In genomic region chr13:90700340-90700739, GRCh38 we compare ENCODE assay signal across 40 cellular contexts.
"Had no signal": no experiment of that assay in that cellular context is flagged by ENCODE, and none has a peak within 500 bp of the region (broad histone marks: within the 10 kb centered on the region; RNA-seq: fewer than 3 reads in every experiment).

No MANE protein-coding gene starts in this region.

- H3K27ac ChIP-seq: ascending aorta, cardiac muscle cell, VCaP had no signal

- H3K4me1 Mint-ChIP-seq: activated CD4-positive, alpha-beta memory T cell treated with anti-CD3 and anti-CD28 coated beads, Interleukin-2, amount 10 ng/mL, durations not matched to agents 7 days and 5 days; activated CD4-positive, alpha-beta T cell treated with anti-CD3 and anti-CD28 coated beads for 36 hours; activated CD4-positive, alpha-beta T cell treated with anti-CD3 and anti-CD28 coated beads, Interleukin-2, amount 10 ng/mL, durations not matched to agents 7 days and 5 days; activated CD8-positive, alpha-beta memory T cell treated with anti-CD3 and anti-CD28 coated beads, Interleukin-2, amount 10 ng/mL, durations not matched to agents 7 days and 5 days; activated naive CD4-positive, alpha-beta T cell treated with anti-CD3 and anti-CD28 coated beads, Interleukin-2, amount 10 ng/mL, durations not matched to agents 7 days and 5 days; activated naive CD4-positive, alpha-beta T cell treated with anti-CD3 and anti-CD28 coated beads, Interleukin-2, amount 50 U/mL, for 24 hours; activated naive CD8-positive, alpha-beta T cell treated with anti-CD3 and anti-CD28 coated beads, Interleukin-2, amount 10 ng/mL, durations not matched to agents 7 days and 5 days; activated naive CD8-positive, alpha-beta T cell treated with anti-CD3 and anti-CD28 coated beads, Interleukin-2, amount 50 U/mL, for 24 hours; brain; central memory CD8-positive, alpha-beta T cell; WTC11 had no signal

- H3K36me3 Mint-ChIP-seq: activated CD8-positive, alpha-beta memory T cell treated with anti-CD3 and anti-CD28 coated beads, Interleukin-2, amount 10 ng/mL, durations not matched to agents 7 days and 5 days; activated naive CD4-positive, alpha-beta T cell treated with anti-CD3 and anti-CD28 coated beads, Interleukin-2, amount 10 ng/mL, durations not matched to agents 7 days and 5 days; activated naive CD4-positive, alpha-beta T cell treated with anti-CD3 and anti-CD28 coated beads, Interleukin-2, amount 50 U/mL, for 24 hours; activated naive CD8-positive, alpha-beta T cell; activated naive CD8-positive, alpha-beta T cell treated with anti-CD3 and anti-CD28 coated beads, Interleukin-2, amount 10 ng/mL, durations not matched to agents 7 days and 5 days; brain; WTC11 had no signal

- H3K27ac Mint-ChIP-seq: activated CD4-positive, alpha-beta memory T cell treated with anti-CD3 and anti-CD28 coated beads, Interleukin-2, amount 10 ng/mL, durations not matched to agents 7 days and 5 days; activated CD4-positive, alpha-beta T cell treated with anti-CD3 and anti-CD28 coated beads for 36 hours; activated CD4-positive, alpha-beta T cell treated with anti-CD3 and anti-CD28 coated beads, Interleukin-2, amount 10 ng/mL, durations not matched to agents 7 days and 5 days; activated CD8-positive, alpha-beta memory T cell treated with anti-CD3 and anti-CD28 coated beads, Interleukin-2, amount 10 ng/mL, durations not matched to agents 7 days and 5 days; activated CD8-positive, alpha-beta T cell treated with anti-CD3 and anti-CD28 coated beads, Interleukin-2, amount 10 ng/mL, durations not matched to agents 7 days and 5 days; activated naive CD4-positive, alpha-beta T cell treated with anti-CD3 and anti-CD28 coated beads, Interleukin-2, amount 10 ng/mL, durations not matched to agents 7 days and 5 days; activated naive CD4-positive, alpha-beta T cell treated with anti-CD3 and anti-CD28 coated beads, Interleukin-2, amount 50 U/mL, for 24 hours; activated naive CD8-positive, alpha-beta T cell; activated naive CD8-positive, alpha-beta T cell treated with anti-CD3 and anti-CD28 coated beads, Interleukin-2, amount 10 ng/mL, durations not matched to agents 7 days and 5 days; activated naive CD8-positive, alpha-beta T cell treated with anti-CD3 and anti-CD28 coated beads, Interleukin-2, amount 50 U/mL, for 24 hours; activated T-cell treated with anti-CD3 and anti-CD28 coated beads, Interleukin-2, amount 50 U/mL, for 24 hours; activated T-helper 2 cell treated with anti-CD3 and anti-CD28 coated beads, Interferon-gamma antibody, Interleukin-2, Interleukin-4, amounts not matched to agents 10 μg/mL and 5 μg/mL and 100 μg/mL, durations not matched to agents 14 hours and 24 hours and 36 hours; T-helper 1 cell treated with Interleukin-12 subunit alpha and Interleukin-12 subunit beta and Interleukin-4 antibody, amounts not matched to agents 30 μg/mL and 1 μg/mL, for 36 hours; T-helper 2 cell treated with Interferon-gamma antibody and Interleukin-4, amounts not matched to agents 5 μg/mL and 100 μg/mL, for 36 hours; WTC11 had no signal

- FAIRE-seq: bronchial epithelial cell, TTC549 had no signal

- ATAC-seq: activated CD4-positive, alpha-beta T cell treated with anti-CD3 and anti-CD28 coated beads for 36 hours; activated CD4-positive, CD25-positive, alpha-beta regulatory T cell treated with anti-CD3 and anti-CD28 coated beads, Interleukin-2, amount 50 U/mL, for 24 hours; activated CD8-positive, alpha-beta memory T cell treated with anti-CD3 and anti-CD28 coated beads, Interleukin-2, amount 10 ng/mL, durations not matched to agents 7 days and 5 days; activated CD8-positive, alpha-beta T cell treated with anti-CD3 and anti-CD28 coated beads, Interleukin-2, amount 10 ng/mL, durations not matched to agents 7 days and 5 days; activated naive CD8-positive, alpha-beta T cell treated with anti-CD3 and anti-CD28 coated beads, Interleukin-2, amount 50 U/mL, for 24 hours; WTC11 had no signal

- H3K4me1 ChIP-seq: ascending aorta had no signal

- H3K9me3 ChIP-seq: ascending aorta had no signal

- DNase-seq: activated CD4-positive, alpha-beta memory T cell treated with anti-CD3 and anti-CD28 coated beads, Interleukin-2, amount 10 ng/mL, durations not matched to agents 7 days and 5 days; activated CD4-positive, alpha-beta T cell treated with anti-CD3 and anti-CD28 coated beads for 1 hour; activated CD4-positive, alpha-beta T cell treated with anti-CD3 and anti-CD28 coated beads for 36 hours; activated CD4-positive, alpha-beta T cell treated with anti-CD3 and anti-CD28 coated beads for 48 hours; activated CD4-positive, alpha-beta T cell treated with anti-CD3 and anti-CD28 coated beads, Interleukin-2, amount 10 ng/mL, durations not matched to agents 7 days and 5 days; activated CD4-positive, alpha-beta T cell treated with anti-CD3 and anti-CD28 coated beads, Interleukin-2, amount 50 U/mL, for 48 hours; activated CD4-positive, CD25-positive, alpha-beta regulatory T cell; activated CD8-positive, alpha-beta memory T cell treated with anti-CD3 and anti-CD28 coated beads for 24 hours; activated CD8-positive, alpha-beta memory T cell treated with anti-CD3 and anti-CD28 coated beads, Interleukin-2, amount 10 ng/mL, durations not matched to agents 7 days and 5 days; activated CD8-positive, alpha-beta memory T cell treated with anti-CD3 and anti-CD28 coated beads, Interleukin-2, amount 50 U/mL, for 48 hours; activated CD8-positive, alpha-beta T cell treated with anti-CD3 and anti-CD28 coated beads, Interleukin-2, amount 10 ng/mL, durations not matched to agents 7 days and 5 days; activated effector memory CD4-positive, alpha-beta T cell treated with Interleukin-2 at 50 U/mL for 16 hours; activated gamma-delta T cell; activated naive CD4-positive, alpha-beta T cell treated with anti-CD3 and anti-CD28 coated beads, Interleukin-2, amount 10 ng/mL, durations not matched to agents 7 days and 5 days; activated naive CD4-positive, alpha-beta T cell treated with Interleukin-2 at 50 U/mL for 16 hours; activated naive CD8-positive, alpha-beta T cell treated with anti-CD3 and anti-CD28 coated beads, Interleukin-2, amount 10 ng/mL, durations not matched to agents 7 days and 5 days; activated naive CD8-positive, alpha-beta T cell treated with anti-CD3 and anti-CD28 coated beads, Interleukin-2, amount 50 U/mL, for 24 hours; activated T-cell treated with anti-CD3 and anti-CD28 coated beads, Interleukin-2, amount 50 U/mL, for 24 hours; activated T-cell treated with anti-CD3 and anti-CD28 coated beads, Interleukin-2, amount 50 U/mL, for 48 hours; amygdala; anterior cingulate cortex; caudate nucleus; cerebellar nuclear complex; T-helper 1 cell; T-helper 2 cell; T-helper 9 cell had no signal

- H3K27me3 ChIP-seq: ascending aorta, cardiac muscle cell had no signal

- H3K9me3 Mint-ChIP-seq: activated CD4-positive, alpha-beta T cell treated with anti-CD3 and anti-CD28 coated beads, Interleukin-2, amount 10 ng/mL, durations not matched to agents 7 days and 5 days; activated naive CD4-positive, alpha-beta T cell treated with anti-CD3 and anti-CD28 coated beads, Interleukin-2, amount 50 U/mL, for 24 hours; activated naive CD8-positive, alpha-beta T cell treated with anti-CD3 and anti-CD28 coated beads, Interleukin-2, amount 10 ng/mL, durations not matched to agents 7 days and 5 days; T-helper 1 cell treated with Interleukin-12 subunit alpha and Interleukin-12 subunit beta and Interleukin-4 antibody, amounts not matched to agents 30 μg/mL and 1 μg/mL, for 36 hours; WTC11 had no signal

- H3K27me3 Mint-ChIP-seq: activated CD4-positive, alpha-beta memory T cell treated with anti-CD3 and anti-CD28 coated beads, Interleukin-2, amount 10 ng/mL, durations not matched to agents 7 days and 5 days; activated CD4-positive, alpha-beta T cell treated with anti-CD3 and anti-CD28 coated beads for 36 hours; activated CD4-positive, alpha-beta T cell treated with anti-CD3 and anti-CD28 coated beads, Interleukin-2, amount 10 ng/mL, durations not matched to agents 7 days and 5 days; activated CD8-positive, alpha-beta memory T cell treated with anti-CD3 and anti-CD28 coated beads, Interleukin-2, amount 10 ng/mL, durations not matched to agents 7 days and 5 days; activated naive CD4-positive, alpha-beta T cell treated with anti-CD3 and anti-CD28 coated beads, Interleukin-2, amount 10 ng/mL, durations not matched to agents 7 days and 5 days; activated naive CD4-positive, alpha-beta T cell treated with anti-CD3 and anti-CD28 coated beads, Interleukin-2, amount 50 U/mL, for 24 hours; activated naive CD8-positive, alpha-beta T cell; activated naive CD8-positive, alpha-beta T cell treated with anti-CD3 and anti-CD28 coated beads, Interleukin-2, amount 10 ng/mL, durations not matched to agents 7 days and 5 days; activated naive CD8-positive, alpha-beta T cell treated with anti-CD3 and anti-CD28 coated beads, Interleukin-2, amount 50 U/mL, for 24 hours; activated T-cell treated with anti-CD3 and anti-CD28 coated beads, Interleukin-2, amount 50 U/mL, for 24 hours; brain; central memory CD8-positive, alpha-beta T cell had no signal

- H3K36me3 ChIP-seq: ascending aorta, cardiac muscle cell had no signal

- H3K4me3 Mint-ChIP-seq: activated CD4-positive, alpha-beta memory T cell treated with anti-CD3 and anti-CD28 coated beads, Interleukin-2, amount 10 ng/mL, durations not matched to agents 7 days and 5 days; activated CD4-positive, alpha-beta T cell treated with anti-CD3 and anti-CD28 coated beads for 36 hours; activated CD4-positive, alpha-beta T cell treated with anti-CD3 and anti-CD28 coated beads, Interleukin-2, amount 10 ng/mL, durations not matched to agents 7 days and 5 days; activated CD8-positive, alpha-beta memory T cell treated with anti-CD3 and anti-CD28 coated beads, Interleukin-2, amount 10 ng/mL, durations not matched to agents 7 days and 5 days; activated CD8-positive, alpha-beta T cell treated with anti-CD3 and anti-CD28 coated beads, Interleukin-2, amount 10 ng/mL, durations not matched to agents 7 days and 5 days; activated naive CD4-positive, alpha-beta T cell treated with anti-CD3 and anti-CD28 coated beads, Interleukin-2, amount 10 ng/mL, durations not matched to agents 7 days and 5 days; activated naive CD4-positive, alpha-beta T cell treated with anti-CD3 and anti-CD28 coated beads, Interleukin-2, amount 50 U/mL, for 24 hours; activated naive CD8-positive, alpha-beta T cell; activated naive CD8-positive, alpha-beta T cell treated with anti-CD3 and anti-CD28 coated beads, Interleukin-2, amount 10 ng/mL, durations not matched to agents 7 days and 5 days; activated naive CD8-positive, alpha-beta T cell treated with anti-CD3 and anti-CD28 coated beads, Interleukin-2, amount 50 U/mL, for 24 hours; activated T-cell treated with anti-CD3 and anti-CD28 coated beads, Interleukin-2, amount 50 U/mL, for 24 hours; brain; central memory CD8-positive, alpha-beta T cell; T-helper 1 cell treated with Interleukin-12 subunit alpha and Interleukin-12 subunit beta and Interleukin-4 antibody, amounts not matched to agents 30 μg/mL and 1 μg/mL, for 36 hours; T-helper 2 cell treated with Interferon-gamma antibody and Interleukin-4, amounts not matched to agents 5 μg/mL and 100 μg/mL, for 36 hours; WTC11 had no signal

- H3K4me3 ChIP-seq: ascending aorta, cardiac muscle cell had no signal
